ENCODE assay signal across 8 cellular contexts in genomic region chr5:168268949-168269943, GRCh38. TPM values are rescaled to one million over a fixed set of nuclear protein-coding genes. Genes with fewer than 3 reads are reported as not detected.
A peak's percentile ranks its signal among the peaks of the same experiment; 100 is the strongest.
DNase-seq lines count a peak whose midpoint lies in the region; ATAC-seq and TF ChIP-seq lines count a peak whose summit lies in the region.

No MANE protein-coding gene starts in this region.

- no peaks in the 10 kb centered on the region; a peak in 1 of 5 replicates for H3K9me3 Mint-ChIP-seq in H9

- TF ChIP-seq CTCF in H9 (conservative IDR thresholded peaks at IDR 0.05) (peak; percentile 95), RWPE2 (IDR thresholded peaks at IDR 0.05; ENCODE audit: poor library complexity, severe bottlenecking) (peak; percentile 99), gastroesophageal sphincter (IDR thresholded peaks at IDR 0.05) (peak in 3 of 4 experiments; percentile 78 to 89 (median 86)), neutrophil (IDR thresholded peaks at IDR 0.05) (peak; percentile 15)

- peaks cover 22% of the 10 kb centered on the region in 2 experiments for H3K4me1 Mint-ChIP-seq in H9

- H3K27me3 ChIP-seq in H9 (ENCODE audit: insufficient read depth, low read length) = no peaks in the 10 kb centered on the region
- H3K27me3 ChIP-seq in RWPE2 (ENCODE audit: insufficient read depth, poor library complexity, severe bottlenecking) = no peaks in the 10 kb centered on the region
- no peaks in the 10 kb centered on the region for H3K27me3 ChIP-seq in gastroesophageal sphincter
- H3K27me3 ChIP-seq in neutrophil = peaks cover 26% of the 10 kb centered on the region
- H3K27me3 ChIP-seq in subcutaneous abdominal adipose tissue (ENCODE audit: control insufficient read depth in 5 of 5, insufficient read depth in 4 of 5, low read length in 5 of 5) = peaks cover 0 to 3% (median 0%) of the 10 kb centered on the region in 5 donors

- no peak overlapping the region for H3K18ac ChIP-seq in H9 (ENCODE audit: insufficient read length, low read depth, low read length)

- no peak for TF ChIP-seq POLR2A in gastroesophageal sphincter (IDR thresholded peaks at IDR 0.05)

- DNase-seq in H9 (peak; percentile 95), LoVo (ENCODE audit: low spot score) (peak; percentile 89), RWPE2 (ENCODE audit: low spot score) (peak; percentile 95)
- DNase-seq in activated gamma-delta T cell treated with anti-CD3 and anti-CD28 coated beads, Interleukin-2, amount 50 U/mL, for 16 hours (ENCODE audit: low read depth) = peak; percentile 45

- no peaks in the 10 kb centered on the region for H3K79me2 ChIP-seq in H9 (ENCODE audit: insufficient read depth, low read length)

- no peak overlapping the region for H2BK120ac ChIP-seq in H9 (ENCODE audit: low read depth, low read length, poor library complexity, severe bottlenecking)

- no peak overlapping the region for H3K4ac ChIP-seq in H9 (ENCODE audit: low read depth, low read length)

- H3K9ac ChIP-seq in ES-I3 (ENCODE audit: low read depth, low read length) (peak overlapping the region; percentile 57; the same call in 1 of the 2 replicates), H9 (ENCODE audit: extremely low read depth, insufficient read length, low read length) (no peak overlapping the region), subcutaneous abdominal adipose tissue (ENCODE audit: low read length in 5 of 5) (peak overlapping the region in 2 of 5 donors; percentile 37 to 62)

- H3K23me2 ChIP-seq in H9 (ENCODE audit: insufficient read length, low read depth, low read length, poor library complexity, severe bottlenecking) = peaks cover 4% of the 10 kb centered on the region

- H3T11ph ChIP-seq in H9 (ENCODE audit: low read length) = no peak overlapping the region

- no peak for TF ChIP-seq EP300 in gastroesophageal sphincter (IDR thresholded peaks at IDR 0.05)

- no peak overlapping the region for H3K56ac ChIP-seq in H9 (ENCODE audit: insufficient read length, low read depth, low read length)

- no peak overlapping the region for H3K23ac ChIP-seq in H9 (ENCODE audit: insufficient read length, low read depth, low read length)

- no peak overlapping the region for H2BK12ac ChIP-seq in H9 (ENCODE audit: insufficient read length, low read depth, low read length)

- H3K27ac ChIP-seq in H9 (ENCODE audit: insufficient read length, low read depth, low read length) (no peak overlapping the region), RWPE2 (ENCODE audit: poor library complexity, severe bottlenecking) (peak overlapping the region; percentile 3), gastroesophageal sphincter (peak overlapping the region in 2 of 4 donors; percentile 25 to 27), neutrophil (no peak overlapping the region), subcutaneous abdominal adipose tissue (ENCODE audit: low read depth, low read length) (no peak overlapping the region)

- peak; percentile 96 for ATAC-seq in RWPE2 (ENCODE audit: low read depth)
- peak; percentile 89 for ATAC-seq in gastroesophageal sphincter

- H4K5ac ChIP-seq in H9 (ENCODE audit: insufficient read length, low read depth, low read length) = no peak overlapping the region

- no peak overlapping the region for H3K14ac ChIP-seq in H9 (ENCODE audit: insufficient read depth, low read length)

- H2BK20ac ChIP-seq in H9 (ENCODE audit: low read depth, low read length, poor library complexity, severe bottlenecking) = no peak overlapping the region

- no peaks in the 10 kb centered on the region for H3K36me3 ChIP-seq in ES-I3 (ENCODE audit: insufficient read depth, low read length)
- H3K36me3 ChIP-seq in RWPE2 (ENCODE audit: low read depth) = no peaks in the 10 kb centered on the region
- H3K36me3 ChIP-seq in gastroesophageal sphincter = no peaks in the 10 kb centered on the region
- no peaks in the 10 kb centered on the region for H3K36me3 ChIP-seq in neutrophil
- no peaks in the 10 kb centered on the region for H3K36me3 ChIP-seq in subcutaneous abdominal adipose tissue (ENCODE audit: control insufficient read depth in 5 of 5, insufficient read depth in 5 of 5, low read length in 5 of 5)

- no CpG with 5 or more reads among the region's 30 CpGs for WGBS in H9 (ENCODE audit: extremely low coverage, insufficient read length, low lambda C conversion rate)
- 0 to 2% methylated on average over 5 to 15 of the region's 30 CpGs for WGBS in gastroesophageal sphincter (ENCODE audit: low coverage in 1 of 2), 2 donors

- no peak overlapping the region for H4K8ac ChIP-seq in H9 (replicated peaks; ENCODE audit: insufficient read length, low read depth, low read length)

- H2BK5ac ChIP-seq in H9 (ENCODE audit: insufficient read length, low read length) = no peak overlapping the region

- H3K79me1 ChIP-seq in H9 (ENCODE audit: insufficient read depth, low read depth, low read length, poor library complexity, severe bottlenecking) = no peaks in the 10 kb centered on the region

- H4K91ac ChIP-seq in H9 (ENCODE audit: insufficient read length, low read depth, low read length) = no peak overlapping the region

- H3K27me3 Mint-ChIP-seq in H9 (ENCODE audit: low read depth) = peaks cover 32% of the 10 kb centered on the region

- H4K20me1 ChIP-seq in H9 (ENCODE audit: control insufficient read depth, insufficient read depth, insufficient read length) = no peaks in the 10 kb centered on the region

- H3K4me1 ChIP-seq in ES-I3 (ENCODE audit: insufficient read depth, low read length) (peaks cover 7% of the 10 kb centered on the region), H9 (ENCODE audit: insufficient read depth, low read length) (no peaks in the 10 kb centered on the region; the same call in 1 of the 2 replicates), RWPE2 (ENCODE audit: insufficient read depth, poor library complexity, severe bottlenecking) (peaks cover 8% of the 10 kb centered on the region), gastroesophageal sphincter (peaks cover 0 to 16% (median 7%) of the 10 kb centered on the region in 3 donors), neutrophil (ENCODE audit: control insufficient read depth in 1 of 2, insufficient read depth in 1 of 2, low read depth in 1 of 2, low read length in 1 of 2) (peaks cover 0 to 6% of the 10 kb centered on the region in 2 experiments), subcutaneous abdominal adipose tissue (ENCODE audit: control insufficient read depth in 5 of 5, insufficient read depth in 5 of 5, low read length in 5 of 5) (peaks cover 5 to 13% (median 12%) of the 10 kb centered on the region in 5 donors)

- H2AK5ac ChIP-seq in H9 (ENCODE audit: insufficient read length, low read length) = no peak overlapping the region

- no peaks in the 10 kb centered on the region for H3K36me3 Mint-ChIP-seq in H9 (ENCODE audit: insufficient read depth in 1 of 3, low read depth in 3 of 3)

- H2AFZ ChIP-seq in H9 (ENCODE audit: low read length) = peak overlapping the region; percentile 41

- H3K9me3 ChIP-seq in ES-I3 (ENCODE audit: control insufficient read depth, insufficient read depth, low read length) (no peaks in the 10 kb centered on the region), H9 (ENCODE audit: control insufficient read depth, low read depth, low read length) (no peaks in the 10 kb centered on the region), RWPE2 (ENCODE audit: severe bottlenecking) (no peaks in the 10 kb centered on the region), gastroesophageal sphincter (no peaks in the 10 kb centered on the region), neutrophil (no peaks in the 10 kb centered on the region), subcutaneous abdominal adipose tissue (ENCODE audit: control insufficient read depth in 5 of 5, low read length in 5 of 5) (no peaks in the 10 kb centered on the region)

- H3K27ac Mint-ChIP-seq in H9 = peak overlapping the region in 2 of 3 experiments; percentile 24 to 53; a peak in 2 of 7 replicates

- H3K4me3 ChIP-seq in RWPE2 (ENCODE audit: severe bottlenecking) = peak overlapping the region; percentile 2
- peak overlapping the region in 1 of 2 donors; percentile 39 for H3K4me3 ChIP-seq in gastroesophageal sphincter
- H3K4me3 ChIP-seq in neutrophil (ENCODE audit: low read depth in 1 of 2, low read length in 1 of 2) = no peak overlapping the region
- peak overlapping the region; percentile 43 to 60 (median 51) for H3K4me3 ChIP-seq in subcutaneous abdominal adipose tissue (ENCODE audit: low read depth in 1 of 5, low read length in 5 of 5)

- peak overlapping the region; percentile 66 for H3K4me2 ChIP-seq in H9 (ENCODE audit: insufficient read depth, insufficient read length, low read length)

- no peak overlapping the region for H2BK15ac ChIP-seq in H9 (ENCODE audit: low read depth, low read length)

- H3K4me3 Mint-ChIP-seq in H9 = peak overlapping the region; percentile 68 to 76

RNA-seq across cellular contexts. Expression of gene WWC1, which starts 22.2 kb away (rescaled TPM):
- 28.2 and 30.7 TPM in 2 replicates for total RNA-seq in H9 (2021)
- total RNA-seq in gastroesophageal sphincter = 1 to 10 TPM in 3 of 4 donors, under 1 TPM in 1; 0.67 to 6.9 (median 3.8) TPM

Comparison
In these comparisons a context has a peak if more than half of its experiments do, and no peak if none do; other contexts are left out.
1. DNase-seq: peak in every context shown above with its lines; median percentile 95 in H9; 95 in RWPE2; 89 in LoVo; 45 in activated gamma-delta T cell treated with anti-CD3 and anti-CD28 coated beads, Interleukin-2, amount 50 U/mL, for 16 hours.
2. CTCF ChIP-seq: peak in every context shown above with its lines; median percentile 99 in RWPE2; 95 in H9; 86 in gastroesophageal sphincter; 15 in neutrophil.
3. H3K4me3 ChIP-seq: peak in RWPE2 (single experiment) and subcutaneous abdominal adipose tissue (5 of 5); none in neutrophil (0 of 2).